17 cellular contexts compared by ENCODE assay signal in genomic region chr3:25679642-25680302, GRCh38.
"Had no signal": no experiment of that assay in that cellular context is flagged by ENCODE, and none has a peak within 500 bp of the region (broad histone marks: within the 10 kb centered on the region; RNA-seq: fewer than 3 reads in every experiment).

No MANE protein-coding gene starts in this region.

- H3K36me3 Mint-ChIP-seq: natural killer cell treated with Interleukin-12 subunit alpha and Interleukin-12 subunit beta and Interleukin-15 and Interleukin-18, amount 100 ng/mL, for 72 hours; neural progenitor cell; stimulated activated memory B cell treated with anti-CD40 and anti-IgM and Interleukin-4, amounts not matched to agents 10 μg/mL and 1 μg/mL and 100 μg/mL, for 72 hours; type B pancreatic cell had no signal

- H3K27me3 ChIP-seq: heart left ventricle, neural progenitor cell, pancreas, spleen had no signal

- DNase-seq: effector CD8-positive, alpha-beta T cell; heart left ventricle; kidney glomerular epithelial cell; mammary epithelial cell; pancreas; retina; spleen; stimulated activated CD4-positive, alpha-beta T cell treated with anti-CD3 and anti-CD28 coated beads, Interleukin-15, amount 100 ng/mL, for 24 hours; stimulated activated CD4-positive, alpha-beta T cell treated with anti-CD3 and anti-CD28 coated beads, Interleukin-1b, Interleukin-23, amount 100 ng/mL, for 48 hours; stimulated activated CD4-positive, alpha-beta T cell treated with anti-CD3 and anti-CD28 coated beads, Interleukin-4, amount 100 ng/mL, for 24 hours had no signal

- H3K4me1 Mint-ChIP-seq: stimulated activated memory B cell treated with anti-CD40 and anti-IgM and Interleukin-4, amounts not matched to agents 10 μg/mL and 1 μg/mL and 100 μg/mL, for 72 hours had no signal

- H3K9me3 Mint-ChIP-seq: natural killer cell treated with Interleukin-12 subunit alpha and Interleukin-12 subunit beta and Interleukin-15 and Interleukin-18, amount 100 ng/mL, for 72 hours; neural progenitor cell; stimulated activated memory B cell treated with anti-CD40 and anti-IgM and Interleukin-4, amounts not matched to agents 10 μg/mL and 1 μg/mL and 100 μg/mL, for 72 hours; stimulated activated naive CD8-positive, alpha-beta T cell treated with anti-CD3 and anti-CD28 coated beads, Interleukin-15, Interleukin-2, amounts not matched to agents 100 ng/mL and 50 ng/mL, for 24 hours; type B pancreatic cell had no signal

- H3K27me3 Mint-ChIP-seq: natural killer cell treated with Interleukin-12 subunit alpha and Interleukin-12 subunit beta and Interleukin-15 and Interleukin-18, amount 100 ng/mL, for 72 hours; stimulated activated memory B cell treated with anti-CD40 and anti-IgM and Interleukin-4, amounts not matched to agents 10 μg/mL and 1 μg/mL and 100 μg/mL, for 72 hours; stimulated activated naive CD8-positive, alpha-beta T cell treated with anti-CD3 and anti-CD28 coated beads, Interleukin-15, Interleukin-2, amounts not matched to agents 100 ng/mL and 50 ng/mL, for 24 hours; type B pancreatic cell had no signal

- H3K27ac ChIP-seq: coronary artery, heart left ventricle, neural progenitor cell, pancreas, prostate gland, spleen had no signal

- H3K27ac Mint-ChIP-seq: neural progenitor cell; stimulated activated memory B cell treated with anti-CD40 and anti-IgM and Interleukin-4, amounts not matched to agents 10 μg/mL and 1 μg/mL and 100 μg/mL, for 72 hours; stimulated activated naive CD8-positive, alpha-beta T cell treated with anti-CD3 and anti-CD28 coated beads, Interleukin-15, Interleukin-2, amounts not matched to agents 100 ng/mL and 50 ng/mL, for 24 hours; type B pancreatic cell had no signal

- H3K4me3 Mint-ChIP-seq: natural killer cell treated with Interleukin-12 subunit alpha and Interleukin-12 subunit beta and Interleukin-15 and Interleukin-18, amount 100 ng/mL, for 72 hours; neural progenitor cell; stimulated activated memory B cell treated with anti-CD40 and anti-IgM and Interleukin-4, amounts not matched to agents 10 μg/mL and 1 μg/mL and 100 μg/mL, for 72 hours; stimulated activated naive CD8-positive, alpha-beta T cell treated with anti-CD3 and anti-CD28 coated beads, Interleukin-15, Interleukin-2, amounts not matched to agents 100 ng/mL and 50 ng/mL, for 24 hours; type B pancreatic cell had no signal
